Comparison of ENCODE assay signal across 10 cellular contexts in genomic region chr15:99682455-99682854, GRCh38. TPM values are rescaled to one million over a fixed set of nuclear protein-coding genes. Genes with fewer than 3 reads are reported as not detected.
DNase-seq lines count a peak whose midpoint lies in the region; ATAC-seq and TF ChIP-seq lines count a peak whose summit lies in the region.
"Had no signal": no experiment of that assay in that cellular context is flagged by ENCODE, and none has a peak within 500 bp of the region (broad histone marks: within the 10 kb centered on the region; RNA-seq: fewer than 3 reads in every experiment).

No MANE protein-coding gene starts in this region.

- ATAC-seq in GM18498 (IDR thresholded peaks at IDR 0.05; ENCODE audit: unreplicated experiment): no peak
- no peak for ATAC-seq in GM18909 (IDR thresholded peaks at IDR 0.05; ENCODE audit: poor library complexity, unreplicated experiment)

- peak; percentile 79 for DNase-seq in ELR (ENCODE audit: low read depth)
- DNase-seq in OCI-M1 (lab: John Stamatoyannopoulos, UW): peak; percentile 26
- peak; percentile 50 to 89 for DNase-seq in erythroblast (lab: John Stamatoyannopoulos, UW)
- DNase-seq in putamen (ENCODE audit: low spot score): peak; percentile 15
- no peak for DNase-seq in NCI-H146 treated with DMSO at 0.1 percent for 48 hours (lab: John Stamatoyannopoulos, UW; ENCODE audit: unreplicated experiment)
- no peak for DNase-seq in HT-29 (ENCODE audit: low spot score)
- DNase-seq: stimulated activated naive CD4-positive, alpha-beta T cell treated with Interleukin-2 at 50 U/mL for 16 hours; SW 1271 had no signal

- no peak for TF ChIP-seq POLR2A in erythroblast (IDR thresholded peaks at IDR 0.05; ENCODE audit: low read length)

RNA-seq across cellular contexts. Expression of gene LYSMD4, which starts 50.8 kb away (rescaled TPM):
- 19.2 and 21.0 TPM in 2 replicates for total RNA-seq in HT-29 (2014; rRNA removed; shearing (Covaris generic))

Comparison
In these comparisons a context has a peak if more than half of its experiments do, and no peak if none do; other contexts are left out.
1. DNase-seq: peak in ELR (single experiment), OCI-M1 (single experiment), erythroblast (2 of 2) and putamen (single experiment); none in NCI-H146 treated with DMSO at 0.1 percent for 48 hours (single experiment) and HT-29 (single experiment).